Comparison of ENCODE assay signal across 13 cellular contexts in genomic region chr7:26233902-26234511, GRCh38.
"Had no signal": no experiment of that assay in that cellular context is flagged by ENCODE, and none has a peak within 500 bp of the region (broad histone marks: within the 10 kb centered on the region; RNA-seq: fewer than 3 reads in every experiment).

No MANE protein-coding gene starts in this region.

- H3K27me3 ChIP-seq: cardiac muscle cell, ovary, transverse colon had no signal

- H3K27ac ChIP-seq: cardiac muscle cell, epithelial cell of prostate, ovary, transverse colon had no signal

- H3K9me3 ChIP-seq: ovary, transverse colon had no signal

- H3K4me1 ChIP-seq: transverse colon had no signal

- H3K4me3 ChIP-seq: cardiac muscle cell, ovary, transverse colon had no signal

- H3K36me3 ChIP-seq: cardiac muscle cell, ovary, transverse colon had no signal

- DNase-seq: activated B cell treated with CpG ODN at 0.5 μM for 24 hours; activated CD4-positive, alpha-beta T cell treated with anti-CD3 and anti-CD28 coated beads, Interleukin-2, amount 10 ng/mL, durations not matched to agents 7 days and 5 days; activated naive CD4-positive, alpha-beta T cell treated with anti-CD3 and anti-CD28 coated beads, Interleukin-2, amount 10 ng/mL, durations not matched to agents 7 days and 5 days; effector CD8-positive, alpha-beta T cell; hypothalamus; kidney glomerular epithelial cell; ovary; stimulated activated CD4-positive, alpha-beta T cell treated with anti-CD3 and anti-CD28 coated beads, Interleukin-12 subunit alpha, Interleukin-12 subunit beta, amount 100 ng/mL, for 4 hours; stimulated activated naive CD4-positive, alpha-beta T cell; substantia nigra; transverse colon had no signal
